ENCODE assay signal across 1 cellular context in genomic region chr17:74959826-74960738, GRCh38.
TF ChIP-seq lines count a peak whose summit lies in the region.

No MANE protein-coding gene starts in this region.

TF ChIP-seq in HepG2, 621 proteins besides CTCF, POLR2A, EP300 and RAD21 (continued from another document):
- TF ChIP-seq ZNF780A (CRISPR knock-in tag; IDR thresholded peaks at IDR 0.05), result no peak
- no peak for TF ChIP-seq ZNF800 (CRISPR knock-in tag; IDR thresholded peaks at IDR 0.05)
- peak; percentile 33; the same call in 1 of the 2 replicates for TF ChIP-seq EED (CRISPR knock-in tag; IDR thresholded peaks at IDR 0.05)
- no peak for TF ChIP-seq NR2F6 (IDR thresholded peaks at IDR 0.05)
- TF ChIP-seq NR2F6 (CRISPR knock-in tag; IDR thresholded peaks at IDR 0.05), result no peak
- no peak for TF ChIP-seq ZBTB34 (CRISPR knock-in tag; IDR thresholded peaks at IDR 0.05)
- no peak for TF ChIP-seq GTF3A (CRISPR knock-in tag; conservative IDR thresholded peaks at IDR 0.05)
